7 cellular contexts compared by ENCODE assay signal in the genomic region with DNA sequence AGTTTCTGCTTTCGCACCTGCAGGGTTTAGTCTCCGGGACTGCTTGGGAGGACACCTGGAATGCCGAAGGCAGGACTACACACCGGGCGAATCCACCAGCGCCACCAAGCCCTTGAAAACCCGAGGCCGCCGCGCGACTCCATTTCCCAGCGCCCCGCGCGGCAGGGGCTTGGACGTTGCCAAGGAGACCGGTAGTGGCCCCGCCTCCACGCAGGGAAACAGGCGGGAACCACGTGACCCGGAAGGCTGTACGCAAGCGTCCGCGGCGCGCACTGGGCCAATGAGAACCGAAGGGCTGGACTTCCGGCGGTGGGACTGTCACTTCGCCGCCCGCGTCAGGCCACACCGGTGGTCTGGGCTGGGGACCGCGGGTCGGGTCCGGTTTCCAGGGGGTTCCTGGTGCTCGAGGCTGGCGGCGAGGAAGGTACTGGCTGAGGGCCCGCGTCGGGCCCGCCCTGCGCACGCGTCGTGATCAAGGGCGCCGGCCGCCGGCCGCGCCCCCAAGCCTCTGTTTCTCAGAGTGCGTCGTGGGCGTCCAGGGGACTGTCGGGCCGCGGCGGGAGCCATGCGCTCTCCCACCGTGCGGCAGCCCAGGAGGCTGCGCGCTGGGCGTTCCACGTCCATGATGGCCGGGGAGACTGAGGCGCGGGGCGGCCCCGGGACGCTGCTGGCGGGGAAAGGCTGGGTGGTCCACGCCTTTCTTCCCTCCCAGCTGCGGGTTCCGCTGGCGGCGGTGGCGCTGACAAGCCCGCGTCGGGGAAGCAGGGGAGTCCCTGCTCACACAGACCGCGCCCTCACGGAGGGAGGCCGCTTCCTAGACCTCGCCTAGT. TPM values are rescaled to one million over a fixed set of nuclear protein-coding genes. Genes with fewer than 3 reads are reported as not detected.
A peak's percentile ranks its signal among the peaks of the same experiment; 100 is the strongest.
DNase-seq lines count a peak whose midpoint lies in the region; ATAC-seq lines count a peak whose summit lies in the region.

TSS of gene ZNF324 (plus strand) at position 321 of the 830 bp plus-strand sequence. CDS start 2,106 bp downstream, outside the sequence.

- DNase-seq in NCI-H187 treated with DMSO at 0.1 percent for 48 hours (lab: John Stamatoyannopoulos, UW) = peak; percentile 74
- peak; percentile 84 to 99 (median 97) for DNase-seq in anterior cingulate cortex (lab: John Stamatoyannopoulos, UW)
- peak; percentile 99 to 100 (median 99) for DNase-seq in right cardiac atrium

- H3K9ac ChIP-seq in rectal smooth muscle tissue (ENCODE audit: low read length) = peak within 1 kb of the TSS; percentile 38

- H3K36me3 ChIP-seq in rectal smooth muscle tissue (ENCODE audit: control insufficient read depth, insufficient read depth, low read length) = peaks cover 2% of the 10 kb centered on the region

- H3K9me3 ChIP-seq in right cardiac atrium (ENCODE audit: control insufficient read depth, low read length) = no peaks in the 10 kb centered on the region

- WGBS in right cardiac atrium = under 1% methylated on average over 92 of the region's 92 CpGs

- H3K27me3 ChIP-seq in right cardiac atrium (ENCODE audit: control insufficient read depth, insufficient read depth) (no peaks in the 10 kb centered on the region), rectal smooth muscle tissue (ENCODE audit: control insufficient read depth, insufficient read depth, low read length) (no peaks in the 10 kb centered on the region)

- ATAC-seq in GM18499 (IDR thresholded peaks at IDR 0.05; ENCODE audit: insufficient read depth, unreplicated experiment) (peak; percentile 78), HG02943 (IDR thresholded peaks at IDR 0.05; ENCODE audit: low read depth, unreplicated experiment) (peak; percentile 84), right cardiac atrium (peak; percentile 98)

- intact Hi-C loops in T-helper 2 cell treated with Interferon-gamma antibody and Interleukin-4, amounts not matched to agents 100 ng/mL and 5 ng/mL, for 36 hours (cut with micrococcal nuclease) = loop anchor here (1.0 kb wide), 6 partner anchors 8 to 106 kb away; partner anchors contain the start of genes MZF1, RPS5, ZNF132 and ZNF324B
- intact Hi-C loops in right cardiac atrium (cut with DNase I) = no loop called here

- H3K4me1 ChIP-seq in right cardiac atrium (ENCODE audit: control insufficient read depth, insufficient read depth, low read length) (peaks cover 6% of the 10 kb centered on the region), rectal smooth muscle tissue (ENCODE audit: control insufficient read depth, insufficient read depth, low read length) (peaks cover 8% of the 10 kb centered on the region)

- H3K4me3 ChIP-seq in right cardiac atrium (ENCODE audit: low read length) (peak within 1 kb of the TSS; percentile 87), rectal smooth muscle tissue (ENCODE audit: low read length) (peak within 1 kb of the TSS; percentile 89)

- peak within 1 kb of the TSS; percentile 15 for H3K27ac ChIP-seq in right cardiac atrium (ENCODE audit: low read length)
- H3K27ac ChIP-seq in rectal smooth muscle tissue (ENCODE audit: low read depth, low read length) = peak within 1 kb of the TSS; percentile 66

RNA-seq across cellular contexts. Expression of gene ZNF324, which starts in this region (rescaled TPM):
- 10.1 and 11.4 TPM in 2 replicates for total RNA-seq in T-helper 2 cell treated with Interferon-gamma antibody and Interleukin-4, amounts not matched to agents 100 ng/mL and 5 ng/mL, for 36 hours
- total RNA-seq in right cardiac atrium = 1 to 10 TPM; 5.2 to 7.4 (median 6.9) TPM
- polyA plus RNA-seq in right cardiac atrium = 3.3 TPM

Comparison
In these comparisons a context has a peak if more than half of its experiments do, and no peak if none do; other contexts are left out.
1. Peak in every context shown above with its lines: DNase-seq, ATAC-seq, H3K4me3 ChIP-seq and H3K27ac ChIP-seq.